In genomic region chr2:27988718-27989117, GRCh38 we compare ENCODE assay signal across 22 cellular contexts.
DNase-seq lines count a peak whose midpoint lies in the region; ATAC-seq and TF ChIP-seq lines count a peak whose summit lies in the region.
"Had no signal": no experiment of that assay in that cellular context is flagged by ENCODE, and none has a peak within 500 bp of the region (broad histone marks: within the 10 kb centered on the region; RNA-seq: fewer than 3 reads in every experiment).

No MANE protein-coding gene starts in this region.

- peak overlapping the region; percentile 60 for H3K4me2 ChIP-seq in GM23248 (ENCODE audit: unreplicated experiment)

- H3K36me3 Mint-ChIP-seq in activated CD4-positive, alpha-beta T cell treated with anti-CD3 and anti-CD28 coated beads, Interleukin-2, amount 10 ng/mL, durations not matched to agents 7 days and 5 days (ENCODE audit: low read depth): peaks cover 38% of the 10 kb centered on the region
- H3K36me3 Mint-ChIP-seq in activated CD4-positive, alpha-beta T cell treated with anti-CD3 and anti-CD28 coated beads, Interleukin-2, amount 10 ng/mL, durations not matched to agents 24 days and 14 days (ENCODE audit: low read depth): peaks cover 32% of the 10 kb centered on the region
- peaks cover 8% of the 10 kb centered on the region for H3K36me3 Mint-ChIP-seq in activated T-helper 17 cell treated with anti-CD3 and anti-CD28 coated beads, Interleukin-2, amount 50 U/mL, for 72 hours (ENCODE audit: low read depth)
- H3K36me3 Mint-ChIP-seq in naive thymus-derived CD4-positive, alpha-beta T cell: peaks cover 7 to 44% (median 26%) of the 10 kb centered on the region in 5 donors

- no peak for TF ChIP-seq EP300 in sigmoid colon (IDR thresholded peaks at IDR 0.05)

- H4K20me1 ChIP-seq in GM23248 (ENCODE audit: insufficient read depth): no peaks in the 10 kb centered on the region

- H3K4me3 ChIP-seq in GM23248 (peak overlapping the region; percentile 40), sigmoid colon (no peak overlapping the region)
- no peak overlapping the region for H3K4me3 ChIP-seq in naive thymus-derived CD4-positive, alpha-beta T cell (ENCODE audit: low read length)
- H3K4me3 ChIP-seq: stomach, transverse colon had no signal

- no peak overlapping the region for H3K9ac ChIP-seq in GM23248

- no peak overlapping the region for H3K27ac ChIP-seq in GM23248
- no peak overlapping the region for H3K27ac ChIP-seq in naive thymus-derived CD4-positive, alpha-beta T cell (ENCODE audit: low read depth, low read length)
- no peak overlapping the region for H3K27ac ChIP-seq in sigmoid colon
- H3K27ac ChIP-seq: transverse colon had no signal

- H3K27me3 Mint-ChIP-seq in activated CD4-positive, alpha-beta T cell treated with anti-CD3 and anti-CD28 coated beads, Interleukin-2, amount 10 ng/mL, durations not matched to agents 7 days and 5 days: no peaks in the 10 kb centered on the region
- H3K27me3 Mint-ChIP-seq in activated CD4-positive, alpha-beta T cell treated with anti-CD3 and anti-CD28 coated beads, Interleukin-2, amount 10 ng/mL, durations not matched to agents 24 days and 14 days: no peaks in the 10 kb centered on the region
- no peaks in the 10 kb centered on the region for H3K27me3 Mint-ChIP-seq in activated T-helper 17 cell treated with anti-CD3 and anti-CD28 coated beads, Interleukin-2, amount 50 U/mL, for 72 hours
- no peaks in the 10 kb centered on the region for H3K27me3 Mint-ChIP-seq in naive thymus-derived CD4-positive, alpha-beta T cell

- ATAC-seq in activated T-helper 17 cell treated with anti-CD3 and anti-CD28 coated beads, Interleukin-2, amount 50 U/mL, for 72 hours (replicated peaks): peak; percentile 31
- no peak for ATAC-seq in naive thymus-derived CD4-positive, alpha-beta T cell
- no peak for ATAC-seq in HG02973 (IDR thresholded peaks at IDR 0.05; ENCODE audit: unreplicated experiment)
- ATAC-seq: PC-3 had no signal

- WGBS in GM23248 (ENCODE audit: low coverage in 1 of 2, low lambda C conversion rate in 2 of 2, missing lambda C conversion rate in 2 of 2), 2 experiments: 75 to 80% methylated on average over 2 of the region's 2 CpGs
- 58 to 59% methylated on average over 2 of the region's 2 CpGs for WGBS in sigmoid colon, 2 donors

- intact Hi-C loops in activated CD4-positive, alpha-beta T cell treated with anti-CD3 and anti-CD28 coated beads, Interleukin-2, amount 10 ng/mL, durations not matched to agents 24 days and 14 days (cut with micrococcal nuclease): no loop called here
- intact Hi-C loops in naive thymus-derived CD4-positive, alpha-beta T cell (cut with micrococcal nuclease): no loop called here
- intact Hi-C loops in sigmoid colon (cut with DNase I): no loop called here

- H3K36me3 ChIP-seq in GM23248 (ENCODE audit: low read depth) (no peaks in the 10 kb centered on the region), sigmoid colon (no peaks in the 10 kb centered on the region)
- H3K36me3 ChIP-seq in naive thymus-derived CD4-positive, alpha-beta T cell (ENCODE audit: control insufficient read depth in 2 of 3, insufficient read depth in 3 of 3, low read length in 3 of 3): no peaks in the 10 kb centered on the region
- H3K36me3 ChIP-seq: stomach, transverse colon had no signal

- POLR2A ChIA-PET in activated CD4-positive, alpha-beta T cell treated with anti-CD3 and anti-CD28 coated beads, Interleukin-2, amount 10 ng/mL, durations not matched to agents 7 days and 5 days (lab: Charles Lee): no interaction called here
- POLR2A ChIA-PET in naive thymus-derived CD4-positive, alpha-beta T cell (lab: Charles Lee): no interaction called here

- H3K9me2 ChIP-seq in GM23248 (ENCODE audit: insufficient read depth): no peaks in the 10 kb centered on the region

- H3K4me1 ChIP-seq in GM23248 (ENCODE audit: insufficient read depth) (peaks cover 25% of the 10 kb centered on the region), sigmoid colon (peaks cover 0 to 31% (median 13%) of the 10 kb centered on the region in 4 donors)
- peaks cover 11 to 21% of the 10 kb centered on the region in 2 donors for H3K4me1 ChIP-seq in naive thymus-derived CD4-positive, alpha-beta T cell (ENCODE audit: control insufficient read depth in 2 of 2, insufficient read depth in 2 of 2, low read length in 2 of 2)

- peak overlapping the region; percentile 23; the same call in 1 of the 2 replicates for H2AFZ ChIP-seq in GM23248

- no peak overlapping the region for H3K4me3 Mint-ChIP-seq in activated CD4-positive, alpha-beta T cell treated with anti-CD3 and anti-CD28 coated beads, Interleukin-2, amount 10 ng/mL, durations not matched to agents 7 days and 5 days
- no peak overlapping the region for H3K4me3 Mint-ChIP-seq in activated CD4-positive, alpha-beta T cell treated with anti-CD3 and anti-CD28 coated beads, Interleukin-2, amount 10 ng/mL, durations not matched to agents 24 days and 14 days
- H3K4me3 Mint-ChIP-seq in activated T-helper 17 cell treated with anti-CD3 and anti-CD28 coated beads, Interleukin-2, amount 50 U/mL, for 72 hours: peak overlapping the region; percentile 2
- peak overlapping the region in 9 of 10 donors; percentile 23 to 74 (median 61) for H3K4me3 Mint-ChIP-seq in naive thymus-derived CD4-positive, alpha-beta T cell
- H3K4me3 Mint-ChIP-seq: activated naive CD4-positive, alpha-beta T cell treated with anti-CD3 and anti-CD28 coated beads for 36 hours had no signal

- no peak for TF ChIP-seq POLR2A in sigmoid colon (IDR thresholded peaks at IDR 0.05)

- H3K9me3 ChIP-seq in GM23248 (ENCODE audit: low read depth): no peaks in the 10 kb centered on the region
- H3K9me3 ChIP-seq in naive thymus-derived CD4-positive, alpha-beta T cell (ENCODE audit: control insufficient read depth in 2 of 3, low read length in 3 of 3): no peaks in the 10 kb centered on the region
- no peaks in the 10 kb centered on the region for H3K9me3 ChIP-seq in sigmoid colon
- H3K9me3 ChIP-seq: stomach, transverse colon had no signal

- TF ChIP-seq CTCF in sigmoid colon (IDR thresholded peaks at IDR 0.05): no peak

- no peak for DNase-seq in activated CD4-positive, alpha-beta T cell treated with anti-CD3 and anti-CD28 coated beads, Interleukin-2, amount 10 ng/mL, durations not matched to agents 7 days and 5 days
- no peak for DNase-seq in activated CD4-positive, alpha-beta T cell treated with anti-CD3 and anti-CD28 coated beads, Interleukin-2, amount 10 ng/mL, durations not matched to agents 24 days and 14 days
- DNase-seq in GM23248 (no peak), sigmoid colon (no peak)
- peak in 3 of 9 donors; percentile 6 to 10 (median 6) for DNase-seq in naive thymus-derived CD4-positive, alpha-beta T cell
- no peak for DNase-seq in NK-92 treated with Interleukin-12 subunit alpha and Interleukin-12 subunit beta, amount 100 ng/mL, for 24 hours (lab: John Stamatoyannopoulos, UW)
- DNase-seq: activated CD4-positive, alpha-beta T cell treated with anti-CD3 and anti-CD28 coated beads for 4 hours; activated naive CD4-positive, alpha-beta T cell treated with anti-CD3 and anti-CD28 coated beads for 36 hours; Karpas-422; kidney; NCI-H1092 treated with DMSO at 0.1 percent for 48 hours; NCI-H2029; NCI-H82; nucleus accumbens; PC-3; SIG-M5; stimulated activated CD4-positive, alpha-beta T cell treated with anti-CD3 and anti-CD28 coated beads, Interleukin-12 subunit alpha, Interleukin-12 subunit beta, amount 100 ng/mL, for 4 hours; stimulated activated CD4-positive, alpha-beta T cell treated with anti-CD3 and anti-CD28 coated beads, Interleukin-4, amount 100 ng/mL, for 4 hours; stomach; transverse colon had no signal

- H3K4me1 Mint-ChIP-seq in activated CD4-positive, alpha-beta T cell treated with anti-CD3 and anti-CD28 coated beads, Interleukin-2, amount 10 ng/mL, durations not matched to agents 7 days and 5 days: peaks cover 26% of the 10 kb centered on the region
- peaks cover 19% of the 10 kb centered on the region for H3K4me1 Mint-ChIP-seq in activated CD4-positive, alpha-beta T cell treated with anti-CD3 and anti-CD28 coated beads, Interleukin-2, amount 10 ng/mL, durations not matched to agents 24 days and 14 days
- peaks cover 31% of the 10 kb centered on the region for H3K4me1 Mint-ChIP-seq in activated T-helper 17 cell treated with anti-CD3 and anti-CD28 coated beads, Interleukin-2, amount 50 U/mL, for 72 hours
- H3K4me1 Mint-ChIP-seq in naive thymus-derived CD4-positive, alpha-beta T cell: peaks cover 28 to 60% (median 51%) of the 10 kb centered on the region in 7 donors

- CTCF ChIA-PET in activated CD4-positive, alpha-beta T cell treated with anti-CD3 and anti-CD28 coated beads, Interleukin-2, amount 10 ng/mL, durations not matched to agents 7 days and 5 days (lab: Charles Lee): interaction anchor here (0.7 kb wide), 1 partner anchor 11 kb away, joined by 3 read pairs; no protein-coding TSS in a partner anchor
- CTCF ChIA-PET in naive thymus-derived CD4-positive, alpha-beta T cell (lab: Charles Lee): no interaction called here

- in situ Hi-C loops in GM23248 (cut with MboI): no loop called here

- peaks cover 19% of the 10 kb centered on the region for H3K9me3 Mint-ChIP-seq in activated CD4-positive, alpha-beta T cell treated with anti-CD3 and anti-CD28 coated beads, Interleukin-2, amount 10 ng/mL, durations not matched to agents 7 days and 5 days
- peaks cover 18% of the 10 kb centered on the region for H3K9me3 Mint-ChIP-seq in activated CD4-positive, alpha-beta T cell treated with anti-CD3 and anti-CD28 coated beads, Interleukin-2, amount 10 ng/mL, durations not matched to agents 24 days and 14 days
- H3K9me3 Mint-ChIP-seq in activated T-helper 17 cell treated with anti-CD3 and anti-CD28 coated beads, Interleukin-2, amount 50 U/mL, for 72 hours: no peaks in the 10 kb centered on the region
- peaks cover 0 to 22% (median 0%) of the 10 kb centered on the region in 11 donors for H3K9me3 Mint-ChIP-seq in naive thymus-derived CD4-positive, alpha-beta T cell
- H3K9me3 Mint-ChIP-seq: activated naive CD4-positive, alpha-beta T cell treated with anti-CD3 and anti-CD28 coated beads for 36 hours had no signal

- H3K27me3 ChIP-seq in GM23248 (replicated peaks; ENCODE audit: insufficient read depth) (no peaks in the 10 kb centered on the region), sigmoid colon (no peaks in the 10 kb centered on the region)
- H3K27me3 ChIP-seq in naive thymus-derived CD4-positive, alpha-beta T cell (ENCODE audit: control insufficient read depth in 2 of 2, insufficient read depth in 2 of 2, low read length in 2 of 2): no peaks in the 10 kb centered on the region
- H3K27me3 ChIP-seq: stomach, transverse colon had no signal

- H3F3A ChIP-seq in GM23248 (ENCODE audit: insufficient read depth): peaks cover 22% of the 10 kb centered on the region; the same call in 1 of the 2 replicates

- peaks cover 26% of the 10 kb centered on the region for H3K79me2 ChIP-seq in GM23248 (ENCODE audit: insufficient read depth)

- peak overlapping the region; percentile 78 for H3K27ac Mint-ChIP-seq in activated CD4-positive, alpha-beta T cell treated with anti-CD3 and anti-CD28 coated beads, Interleukin-2, amount 10 ng/mL, durations not matched to agents 7 days and 5 days
- H3K27ac Mint-ChIP-seq in activated CD4-positive, alpha-beta T cell treated with anti-CD3 and anti-CD28 coated beads, Interleukin-2, amount 10 ng/mL, durations not matched to agents 24 days and 14 days: no peak overlapping the region
- H3K27ac Mint-ChIP-seq in activated T-helper 17 cell treated with anti-CD3 and anti-CD28 coated beads, Interleukin-2, amount 50 U/mL, for 72 hours: peak overlapping the region; percentile 1
- H3K27ac Mint-ChIP-seq in naive thymus-derived CD4-positive, alpha-beta T cell: peak overlapping the region in 7 of 9 donors; percentile 0 to 82 (median 67)
- H3K27ac Mint-ChIP-seq: activated naive CD4-positive, alpha-beta T cell treated with anti-CD3 and anti-CD28 coated beads for 36 hours had no signal

Comparison
In these comparisons a context has a peak if more than half of its experiments do, and no peak if none do; other contexts are left out.
1. H3K4me3 Mint-ChIP-seq: peak in activated T-helper 17 cell treated with anti-CD3 and anti-CD28 coated beads, Interleukin-2, amount 50 U/mL, for 72 hours (single experiment) and naive thymus-derived CD4-positive, alpha-beta T cell (9 of 10); none in activated CD4-positive, alpha-beta T cell treated with anti-CD3 and anti-CD28 coated beads, Interleukin-2, amount 10 ng/mL, durations not matched to agents 7 days and 5 days (single experiment) and activated CD4-positive, alpha-beta T cell treated with anti-CD3 and anti-CD28 coated beads, Interleukin-2, amount 10 ng/mL, durations not matched to agents 24 days and 14 days (single experiment).